Comparison of ENCODE assay signal across 1 cellular context in the genomic region with DNA sequence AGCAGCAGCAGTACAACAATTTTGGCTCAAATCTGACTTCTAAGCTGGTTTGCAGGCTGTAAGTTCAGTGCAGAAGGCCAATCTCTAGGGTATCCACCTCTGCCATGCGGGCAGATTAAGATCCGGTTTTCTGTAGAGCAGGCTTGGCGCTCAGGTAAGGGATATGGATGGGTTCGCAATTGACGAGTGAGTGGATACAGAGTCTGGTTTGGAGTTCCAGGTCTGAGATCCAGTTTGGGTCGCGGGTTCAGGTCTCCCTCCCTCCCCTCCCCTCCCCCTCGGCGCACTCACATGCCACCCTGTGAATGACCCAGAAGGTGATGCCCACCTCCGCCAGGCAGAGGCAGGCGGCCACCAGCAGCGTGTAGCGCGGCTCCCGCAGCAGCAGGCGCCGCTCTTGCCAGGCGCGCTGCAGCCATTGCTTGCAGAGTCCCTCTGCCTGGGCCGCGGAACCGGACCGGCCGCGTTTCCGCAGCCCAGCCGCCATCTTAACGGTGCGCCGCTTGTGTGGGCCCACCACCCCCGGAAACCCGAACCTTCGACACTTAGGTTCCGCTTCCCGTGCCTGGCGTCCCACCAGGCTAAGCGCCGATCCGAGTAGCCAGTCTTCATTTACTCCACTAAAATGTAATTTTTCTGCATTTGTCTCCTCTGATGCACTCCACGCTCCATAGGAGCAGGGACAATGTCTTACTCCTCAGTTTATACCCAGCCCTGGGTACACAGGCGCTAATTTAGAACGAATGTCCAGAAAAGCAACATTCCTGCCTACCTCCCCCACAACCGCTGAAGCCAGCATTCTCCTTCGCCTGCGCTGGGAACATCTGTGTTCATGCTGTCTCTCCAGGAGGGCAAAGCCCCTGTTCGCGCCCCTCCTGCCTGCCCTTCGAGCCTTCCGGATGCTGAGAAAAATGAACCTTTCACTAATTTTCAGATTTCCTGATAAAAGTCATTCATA.
TF ChIP-seq lines count a peak whose summit lies in the region.

ALG3 (minus strand) TSS at position 509 of the 958 bp plus-strand sequence; CDS start at position 487, 22 bp downstream.

TF ChIP-seq in K562, 482 proteins besides CTCF, POLR2A, EP300 and RAD21 (continued from another document and continues in another):
- peak; percentile 97 for TF ChIP-seq GTF2E2 (tag; IDR thresholded peaks at IDR 0.05)
- TF ChIP-seq LEF1 (IDR thresholded peaks at IDR 0.05), result no peak
- TF ChIP-seq LCOR (CRISPR knock-in tag; IDR thresholded peaks at IDR 0.05), result no peak; the same call in 1 of the 2 replicates
- peak; percentile 29; the same call in 1 of the 2 replicates for TF ChIP-seq ZNF24 (IDR thresholded peaks at IDR 0.05)
- TF ChIP-seq NR0B1 (IDR thresholded peaks at IDR 0.05; ENCODE audit: partially characterized antibody), result no peak
- TF ChIP-seq, protein P1, sequence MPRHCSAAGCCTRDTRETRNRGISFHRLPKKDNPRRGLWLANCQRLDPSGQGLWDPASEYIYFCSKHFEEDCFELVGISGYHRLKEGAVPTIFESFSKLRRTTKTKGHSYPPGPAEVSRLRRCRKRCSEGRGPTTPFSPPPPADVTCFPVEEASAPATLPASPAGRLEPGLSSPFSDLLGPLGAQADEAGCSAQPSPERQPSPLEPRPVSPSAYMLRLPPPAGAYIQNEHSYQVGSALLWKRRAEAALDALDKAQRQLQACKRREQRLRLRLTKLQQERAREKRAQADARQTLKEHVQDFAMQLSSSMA (CRISPR knock-in tag; IDR thresholded peaks at IDR 0.05), result no peak
- TF ChIP-seq PURB (CRISPR knock-in tag; IDR thresholded peaks at IDR 0.05; ENCODE audit: low read depth), result no peak
- no peak for TF ChIP-seq KLF10 (CRISPR knock-in tag; IDR thresholded peaks at IDR 0.05)
- no peak for TF ChIP-seq BMI1 (IDR thresholded peaks at IDR 0.05; ENCODE audit: low read length)
- TF ChIP-seq, protein P2, sequence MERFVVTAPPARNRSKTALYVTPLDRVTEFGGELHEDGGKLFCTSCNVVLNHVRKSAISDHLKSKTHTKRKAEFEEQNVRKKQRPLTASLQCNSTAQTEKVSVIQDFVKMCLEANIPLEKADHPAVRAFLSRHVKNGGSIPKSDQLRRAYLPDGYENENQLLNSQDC (CRISPR knock-in tag; IDR thresholded peaks at IDR 0.05), result no peak
- TF ChIP-seq ZNF695 (CRISPR knock-in tag; IDR thresholded peaks at IDR 0.05), result no peak
- 0 out of 2 replicates have a peak, but pooled peaks have one; percentile 20 for TF ChIP-seq MXI1 (IDR thresholded peaks at IDR 0.05; ENCODE audit: low read depth, low read length)
- peak; percentile 99 for TF ChIP-seq TAF1 (IDR thresholded peaks at IDR 0.05; ENCODE audit: control insufficient read depth, extremely low read depth, insufficient read depth, low read length, severe bottlenecking)
- no peak for TF ChIP-seq CBX8 (IDR thresholded peaks at IDR 0.05; ENCODE audit: borderline replicate concordance, extremely low read depth, low read depth, low read length, poor library complexity, severe bottlenecking)
- TF ChIP-seq, protein P3, sequence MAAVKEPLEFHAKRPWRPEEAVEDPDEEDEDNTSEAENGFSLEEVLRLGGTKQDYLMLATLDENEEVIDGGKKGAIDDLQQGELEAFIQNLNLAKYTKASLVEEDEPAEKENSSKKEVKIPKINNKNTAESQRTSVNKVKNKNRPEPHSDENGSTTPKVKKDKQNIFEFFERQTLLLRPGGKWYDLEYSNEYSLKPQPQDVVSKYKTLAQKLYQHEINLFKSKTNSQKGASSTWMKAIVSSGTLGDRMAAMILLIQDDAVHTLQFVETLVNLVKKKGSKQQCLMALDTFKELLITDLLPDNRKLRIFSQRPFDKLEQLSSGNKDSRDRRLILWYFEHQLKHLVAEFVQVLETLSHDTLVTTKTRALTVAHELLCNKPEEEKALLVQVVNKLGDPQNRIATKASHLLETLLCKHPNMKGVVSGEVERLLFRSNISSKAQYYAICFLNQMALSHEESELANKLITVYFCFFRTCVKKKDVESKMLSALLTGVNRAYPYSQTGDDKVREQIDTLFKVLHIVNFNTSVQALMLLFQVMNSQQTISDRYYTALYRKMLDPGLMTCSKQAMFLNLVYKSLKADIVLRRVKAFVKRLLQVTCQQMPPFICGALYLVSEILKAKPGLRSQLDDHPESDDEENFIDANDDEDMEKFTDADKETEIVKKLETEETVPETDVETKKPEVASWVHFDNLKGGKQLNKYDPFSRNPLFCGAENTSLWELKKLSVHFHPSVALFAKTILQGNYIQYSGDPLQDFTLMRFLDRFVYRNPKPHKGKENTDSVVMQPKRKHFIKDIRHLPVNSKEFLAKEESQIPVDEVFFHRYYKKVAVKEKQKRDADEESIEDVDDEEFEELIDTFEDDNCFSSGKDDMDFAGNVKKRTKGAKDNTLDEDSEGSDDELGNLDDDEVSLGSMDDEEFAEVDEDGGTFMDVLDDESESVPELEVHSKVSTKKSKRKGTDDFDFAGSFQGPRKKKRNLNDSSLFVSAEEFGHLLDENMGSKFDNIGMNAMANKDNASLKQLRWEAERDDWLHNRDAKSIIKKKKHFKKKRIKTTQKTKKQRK (IDR thresholded peaks at IDR 0.05; ENCODE audit: borderline replicate concordance, low read depth, low read length), result no peak
- no peak for TF ChIP-seq ZBTB12 (CRISPR knock-in tag; IDR thresholded peaks at IDR 0.05)
- TF ChIP-seq, protein P4, sequence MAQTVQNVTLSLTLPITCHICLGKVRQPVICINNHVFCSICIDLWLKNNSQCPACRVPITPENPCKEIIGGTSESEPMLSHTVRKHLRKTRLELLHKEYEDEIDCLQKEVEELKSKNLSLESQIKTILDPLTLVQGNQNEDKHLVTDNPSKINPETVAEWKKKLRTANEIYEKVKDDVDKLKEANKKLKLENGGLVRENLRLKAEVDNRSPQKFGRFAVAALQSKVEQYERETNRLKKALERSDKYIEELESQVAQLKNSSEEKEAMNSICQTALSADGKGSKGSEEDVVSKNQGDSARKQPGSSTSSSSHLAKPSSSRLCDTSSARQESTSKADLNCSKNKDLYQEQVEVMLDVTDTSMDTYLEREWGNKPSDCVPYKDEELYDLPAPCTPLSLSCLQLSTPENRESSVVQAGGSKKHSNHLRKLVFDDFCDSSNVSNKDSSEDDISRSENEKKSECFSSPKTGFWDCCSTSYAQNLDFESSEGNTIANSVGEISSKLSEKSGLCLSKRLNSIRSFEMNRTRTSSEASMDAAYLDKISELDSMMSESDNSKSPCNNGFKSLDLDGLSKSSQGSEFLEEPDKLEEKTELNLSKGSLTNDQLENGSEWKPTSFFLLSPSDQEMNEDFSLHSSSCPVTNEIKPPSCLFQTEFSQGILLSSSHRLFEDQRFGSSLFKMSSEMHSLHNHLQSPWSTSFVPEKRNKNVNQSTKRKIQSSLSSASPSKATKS (CRISPR knock-in tag; IDR thresholded peaks at IDR 0.05), result no peak
- TF ChIP-seq DDX20 (tag; IDR thresholded peaks at IDR 0.05; ENCODE audit: low read depth), result no peak
- TF ChIP-seq PHB2 (IDR thresholded peaks at IDR 0.05; ENCODE audit: low read depth), result no peak
- no peak for TF ChIP-seq ZBTB34 (CRISPR knock-in tag; IDR thresholded peaks at IDR 0.05)
- no peak for TF ChIP-seq ZNF41 (CRISPR knock-in tag; conservative IDR thresholded peaks at IDR 0.05)
- TF ChIP-seq CBFB (CRISPR knock-in tag; IDR thresholded peaks at IDR 0.05), result no peak
- no peak for TF ChIP-seq TAF15 (IDR thresholded peaks at IDR 0.05; ENCODE audit: low read depth, low read length)
- no peak for TF ChIP-seq ZNF609 (CRISPR knock-in tag; IDR thresholded peaks at IDR 0.05; ENCODE audit: borderline replicate concordance)
- TF ChIP-seq ZNF512 (tag; IDR thresholded peaks at IDR 0.05), result peak; percentile 97
- 0 out of 2 replicates have a peak, but pooled peaks have one; percentile 54 for TF ChIP-seq MAX (CRISPR knock-in tag; IDR thresholded peaks at IDR 0.05)
- peak; percentile 66; the same call in 1 of the 2 replicates for TF ChIP-seq ESRRA (IDR thresholded peaks at IDR 0.05; ENCODE audit: borderline replicate concordance, low read depth)
- TF ChIP-seq ZNF561 (CRISPR knock-in tag; conservative IDR thresholded peaks at IDR 0.05), result no peak
- TF ChIP-seq VEZF1 (CRISPR knock-in tag; IDR thresholded peaks at IDR 0.05), result peak; percentile 66
